Comparison of ENCODE assay signal across 2 cellular contexts in genomic region chr9:132577119-132577518, GRCh38.
TF ChIP-seq lines count a peak whose summit lies in the region.

No MANE protein-coding gene starts in this region.

TF ChIP-seq in HEK293, 187 proteins besides CTCF, POLR2A, EP300 and RAD21 (continued from another document):
- peak; percentile 28; the same call in 1 of the 2 replicates for TF ChIP-seq ZNF398 (tag by site-specific recombination; IDR thresholded peaks at IDR 0.05)
- TF ChIP-seq ZEB2 (tag by site-specific recombination; IDR thresholded peaks at IDR 0.05) = no peak
- TF ChIP-seq ZNF747 (tag by site-specific recombination; IDR thresholded peaks at IDR 0.05) = no peak
- TF ChIP-seq ZNF837 (tag by site-specific recombination; IDR thresholded peaks at IDR 0.05) = no peak
- no peak for TF ChIP-seq ZBTB20 (tag by site-specific recombination; IDR thresholded peaks at IDR 0.05)
- no peak for TF ChIP-seq ZNF624 (tag by site-specific recombination; IDR thresholded peaks at IDR 0.05)
- TF ChIP-seq PRDM1 (tag by site-specific recombination; IDR thresholded peaks at IDR 0.05) = peak; percentile 72
- TF ChIP-seq ZNF473 (tag by site-specific recombination; IDR thresholded peaks at IDR 0.05) = 0 out of 2 replicates have a peak, but pooled peaks have one; percentile 27
- TF ChIP-seq HOXD13 (CRISPR knock-in tag; IDR thresholded peaks at IDR 0.05; ENCODE audit: borderline replicate concordance) = no peak
- TF ChIP-seq ZNF366 (tag by site-specific recombination; conservative IDR thresholded peaks at IDR 0.05) = peak; percentile 94

TF ChIP-seq in H1, 55 proteins besides CTCF, POLR2A, EP300 and RAD21 (continued from another document):
- TF ChIP-seq, protein P1, sequence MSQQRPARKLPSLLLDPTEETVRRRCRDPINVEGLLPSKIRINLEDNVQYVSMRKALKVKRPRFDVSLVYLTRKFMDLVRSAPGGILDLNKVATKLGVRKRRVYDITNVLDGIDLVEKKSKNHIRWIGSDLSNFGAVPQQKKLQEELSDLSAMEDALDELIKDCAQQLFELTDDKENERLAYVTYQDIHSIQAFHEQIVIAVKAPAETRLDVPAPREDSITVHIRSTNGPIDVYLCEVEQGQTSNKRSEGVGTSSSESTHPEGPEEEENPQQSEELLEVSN (IDR thresholded peaks at IDR 0.05) = no peak
- TF ChIP-seq EZH2 (IDR thresholded peaks at IDR 0.05; ENCODE audit: low read depth, low read length, severe bottlenecking) (peak; percentile 5), GTF2F1 (IDR thresholded peaks at IDR 0.05; ENCODE audit: borderline replicate concordance, low read depth, low read length) (no peak)
